Comparison of ENCODE assay signal across 30 cellular contexts in genomic region chrX:136128743-136129142, GRCh38.
"Had no signal": no experiment of that assay in that cellular context is flagged by ENCODE, and none has a peak within 500 bp of the region (broad histone marks: within the 10 kb centered on the region; RNA-seq: fewer than 3 reads in every experiment).

No MANE protein-coding gene starts in this region.

- H3K9ac ChIP-seq: SK-N-SH had no signal

- H3K36me3 ChIP-seq: ascending aorta, breast epithelium, MG63, Peyer's patch, SJSA1 had no signal

- H3K36me3 Mint-ChIP-seq: activated naive CD4-positive, alpha-beta T cell treated with anti-CD3 and anti-CD28 coated beads, Interleukin-2, amount 10 ng/mL, durations not matched to agents 7 days and 5 days; activated naive CD8-positive, alpha-beta T cell had no signal

- H3K27ac ChIP-seq: body of pancreas, breast epithelium, Peyer's patch, SJSA1 had no signal

- H3K9me3 ChIP-seq: ascending aorta, body of pancreas, breast epithelium, Peyer's patch, SJSA1, SK-N-SH had no signal

- H3K4me1 ChIP-seq: body of pancreas, breast epithelium, Peyer's patch had no signal

- H3K27me3 Mint-ChIP-seq: activated CD4-positive, alpha-beta T cell treated with anti-CD3 and anti-CD28 coated beads, Interleukin-2, amount 10 ng/mL, durations not matched to agents 24 days and 14 days; activated CD8-positive, alpha-beta T cell treated with anti-CD3 and anti-CD28 coated beads for 36 hours; activated naive CD4-positive, alpha-beta T cell treated with anti-CD3 and anti-CD28 coated beads, Interleukin-2, amount 10 ng/mL, durations not matched to agents 7 days and 5 days; activated naive CD8-positive, alpha-beta T cell had no signal

- H3K4me3 Mint-ChIP-seq: activated CD4-positive, alpha-beta T cell treated with anti-CD3 and anti-CD28 coated beads, Interleukin-2, amount 10 ng/mL, durations not matched to agents 24 days and 14 days; activated CD8-positive, alpha-beta T cell treated with anti-CD3 and anti-CD28 coated beads for 36 hours; activated naive CD4-positive, alpha-beta T cell treated with anti-CD3 and anti-CD28 coated beads, Interleukin-2, amount 10 ng/mL, durations not matched to agents 7 days and 5 days; activated naive CD8-positive, alpha-beta T cell; activated T-helper 1 cell treated with anti-CD3 and anti-CD28 coated beads, Interleukin-12 subunit alpha, Interleukin-12 subunit beta, Interleukin-2, Interleukin-4 antibody, amounts not matched to agents 30 ng/mL and 10 ng/mL and 1 ng/mL, durations not matched to agents 14 hours and 24 hours and 36 hours; T-helper 1 cell treated with Interleukin-12 subunit alpha and Interleukin-12 subunit beta and Interleukin-4 antibody, amounts not matched to agents 30 μg/mL and 1 μg/mL, for 36 hours; T-helper 2 cell treated with Interferon-gamma antibody and Interleukin-4, amounts not matched to agents 5 μg/mL and 100 μg/mL, for 36 hours had no signal

- H3K9me3 Mint-ChIP-seq: activated CD4-positive, alpha-beta T cell treated with anti-CD3 and anti-CD28 coated beads, Interleukin-2, amount 10 ng/mL, durations not matched to agents 24 days and 14 days; activated T-helper 1 cell treated with anti-CD3 and anti-CD28 coated beads, Interleukin-12 subunit alpha, Interleukin-12 subunit beta, Interleukin-2, Interleukin-4 antibody, amounts not matched to agents 30 ng/mL and 10 ng/mL and 1 ng/mL, durations not matched to agents 14 hours and 24 hours and 36 hours had no signal

- H3K4me2 ChIP-seq: SK-N-SH had no signal

- DNase-seq: activated CD4-positive, alpha-beta T cell treated with anti-CD3 and anti-CD28 coated beads, Interleukin-2, amount 10 ng/mL, durations not matched to agents 24 days and 14 days; activated CD4-positive, alpha-beta T cell treated with anti-CD3 and anti-CD28 coated beads, Interleukin-2, amount 50 U/mL, for 4 hours; activated CD8-positive, alpha-beta T cell treated with anti-CD3 and anti-CD28 coated beads for 36 hours; activated gamma-delta T cell treated with Interleukin-2 at 50 U/mL for 16 hours; activated naive CD4-positive, alpha-beta T cell treated with anti-CD3 and anti-CD28 coated beads, Interleukin-2, amount 10 ng/mL, durations not matched to agents 7 days and 5 days; activated T-cell treated with anti-CD3 and anti-CD28 coated beads, Interleukin-2, amount 50 U/mL, for 1 hour; amygdala; body of pancreas; Kasumi-1; KG1; MG63; NCI-H1048; NCI-H1436 treated with DMSO at 0.1 percent for 48 hours; NCI-H1694 treated with DMSO at 0.1 percent for 48 hours; NCI-H2029; NCI-H345; NCI-H524 treated with DMSO at 0.1 percent for 48 hours; NK-92 treated with Interleukin-12 subunit alpha and Interleukin-12 subunit beta, amount 100 ng/mL, for 24 hours; PC-3; Peyer's patch; RPMI8226; SHP77 treated with DMSO at 0.1 percent for 48 hours; SK-N-SH had no signal

- ATAC-seq: activated CD8-positive, alpha-beta T cell treated with anti-CD3 and anti-CD28 coated beads for 36 hours; body of pancreas; PC-3 had no signal

- H3K4me3 ChIP-seq: ascending aorta, body of pancreas, breast epithelium, MG63, Peyer's patch, SJSA1 had no signal

- H3K27me3 ChIP-seq: ascending aorta, body of pancreas, MG63, Peyer's patch, SJSA1 had no signal

- H3K27ac Mint-ChIP-seq: activated CD4-positive, alpha-beta T cell treated with anti-CD3 and anti-CD28 coated beads, Interleukin-2, amount 10 ng/mL, durations not matched to agents 24 days and 14 days; activated CD8-positive, alpha-beta T cell treated with anti-CD3 and anti-CD28 coated beads for 36 hours; activated naive CD4-positive, alpha-beta T cell treated with anti-CD3 and anti-CD28 coated beads, Interleukin-2, amount 10 ng/mL, durations not matched to agents 7 days and 5 days; activated naive CD8-positive, alpha-beta T cell; activated T-helper 1 cell treated with anti-CD3 and anti-CD28 coated beads, Interleukin-12 subunit alpha, Interleukin-12 subunit beta, Interleukin-2, Interleukin-4 antibody, amounts not matched to agents 30 ng/mL and 10 ng/mL and 1 ng/mL, durations not matched to agents 14 hours and 24 hours and 36 hours; T-helper 1 cell treated with Interleukin-12 subunit alpha and Interleukin-12 subunit beta and Interleukin-4 antibody, amounts not matched to agents 30 μg/mL and 1 μg/mL, for 36 hours; T-helper 2 cell treated with Interferon-gamma antibody and Interleukin-4, amounts not matched to agents 5 μg/mL and 100 μg/mL, for 36 hours had no signal
